ENCODE assay signal across 12 cellular contexts in genomic region chr2:33136056-33136455, GRCh38.
DNase-seq lines count a peak whose midpoint lies in the region; ATAC-seq and TF ChIP-seq lines count a peak whose summit lies in the region.
"Had no signal": no experiment of that assay in that cellular context is flagged by ENCODE, and none has a peak within 500 bp of the region (broad histone marks: within the 10 kb centered on the region; RNA-seq: fewer than 3 reads in every experiment).

No MANE protein-coding gene starts in this region.

- H3K9ac ChIP-seq in GM23248: peak overlapping the region; percentile 89
- peak overlapping the region; percentile 92 for H3K9ac ChIP-seq in skeletal muscle satellite cell (ENCODE audit: low read depth, low read length)

- no peaks in the 10 kb centered on the region for H3K9me2 ChIP-seq in GM23248 (ENCODE audit: insufficient read depth)

- H3K27ac ChIP-seq in GM23248 (peak overlapping the region; percentile 87), ascending aorta (peak overlapping the region; percentile 88 to 92)
- H3K27ac ChIP-seq: RWPE1 had no signal

- intact Hi-C loops in ascending aorta (cut with DNase I): loop anchor here (10.0 kb wide), 2 partner anchors 139 to 229 kb away; no protein-coding TSS in a partner anchor

- no peaks in the 10 kb centered on the region for H3K27me3 ChIP-seq in GM23248 (replicated peaks; ENCODE audit: insufficient read depth)
- H3K27me3 ChIP-seq in ascending aorta: no peaks in the 10 kb centered on the region
- no peaks in the 10 kb centered on the region for H3K27me3 ChIP-seq in skeletal muscle satellite cell (ENCODE audit: control insufficient read depth, insufficient read depth, low read length)

- in situ Hi-C loops in GM23248 (cut with MboI): no loop called here

- no peak for ATAC-seq in GM21529 (IDR thresholded peaks at IDR 0.05; ENCODE audit: unreplicated experiment)
- ATAC-seq: natural killer cell had no signal

- H3K4me3 ChIP-seq in GM23248: peak overlapping the region; percentile 95
- peak overlapping the region; percentile 62 to 73 for H3K4me3 ChIP-seq in ascending aorta
- peak overlapping the region; percentile 64 to 66 for H3K4me3 ChIP-seq in foreskin fibroblast (ENCODE audit: low read depth in 1 of 2, low read length in 2 of 2)
- H3K4me3 ChIP-seq in skeletal muscle satellite cell (ENCODE audit: low read length): peak overlapping the region; percentile 76

- DNase-seq in GM23248: peak; percentile 43
- DNase-seq in ascending aorta (ENCODE audit: low spot score in 2 of 2): peak in 1 of 2 donors; percentile 79
- no peak for DNase-seq in foreskin fibroblast
- DNase-seq in DMS53 treated with DMSO at 0.1 percent for 48 hours (lab: John Stamatoyannopoulos, UW; ENCODE audit: unreplicated experiment): no peak
- no peak for DNase-seq in DMS153 (lab: John Stamatoyannopoulos, UW)
- DNase-seq in NCI-H2081 (lab: John Stamatoyannopoulos, UW): no peak
- DNase-seq: activated CD8-positive, alpha-beta memory T cell treated with anti-CD3 and anti-CD28 coated beads, Interleukin-2, amount 50 U/mL, for 48 hours; natural killer cell; stimulated activated CD8-positive, alpha-beta memory T cell treated with anti-CD3 and anti-CD28 coated beads, Interleukin-4, amount 100 ng/mL, for 48 hours had no signal

- H3K4me2 ChIP-seq in GM23248 (ENCODE audit: unreplicated experiment): peak overlapping the region; percentile 97
- peak overlapping the region; percentile 78 for H3K4me2 ChIP-seq in skeletal muscle satellite cell (ENCODE audit: low read length)

- no peaks in the 10 kb centered on the region for H3K9me3 ChIP-seq in GM23248 (ENCODE audit: low read depth)
- no peaks in the 10 kb centered on the region for H3K9me3 ChIP-seq in ascending aorta
- H3K9me3 ChIP-seq in skeletal muscle satellite cell (replicated peaks; ENCODE audit: low read length): no peaks in the 10 kb centered on the region

- WGBS in GM23248 (ENCODE audit: low coverage in 1 of 2, low lambda C conversion rate in 2 of 2, missing lambda C conversion rate in 2 of 2), 2 experiments: 1 to 6% methylated on average over 4 of the region's 4 CpGs

- peak overlapping the region; percentile 8 for H2AFZ ChIP-seq in GM23248

- H3K79me2 ChIP-seq in GM23248 (ENCODE audit: insufficient read depth): peaks cover 50% of the 10 kb centered on the region

- no peaks in the 10 kb centered on the region for H4K20me1 ChIP-seq in GM23248 (ENCODE audit: insufficient read depth)

- H3K4me1 ChIP-seq in GM23248 (ENCODE audit: insufficient read depth): peaks cover 41% of the 10 kb centered on the region
- peaks cover 6 to 47% of the 10 kb centered on the region in 2 donors for H3K4me1 ChIP-seq in ascending aorta
- peaks cover 43% of the 10 kb centered on the region for H3K4me1 ChIP-seq in skeletal muscle satellite cell (ENCODE audit: control insufficient read depth, insufficient read depth, low read length)

- H3K36me3 ChIP-seq in GM23248 (ENCODE audit: low read depth): no peaks in the 10 kb centered on the region
- H3K36me3 ChIP-seq in ascending aorta: no peaks in the 10 kb centered on the region
- H3K36me3 ChIP-seq in skeletal muscle satellite cell (ENCODE audit: insufficient read depth, low read length): peaks cover 10% of the 10 kb centered on the region

- peaks cover 42% of the 10 kb centered on the region for H3F3A ChIP-seq in GM23248 (ENCODE audit: insufficient read depth)

- TF ChIP-seq CTCF in ascending aorta (IDR thresholded peaks at IDR 0.05) (no peak), foreskin fibroblast (IDR thresholded peaks at IDR 0.05; ENCODE audit: low read depth, low read length) (no peak)
